ENCODE assay signal across 20 cellular contexts in the genomic region with DNA sequence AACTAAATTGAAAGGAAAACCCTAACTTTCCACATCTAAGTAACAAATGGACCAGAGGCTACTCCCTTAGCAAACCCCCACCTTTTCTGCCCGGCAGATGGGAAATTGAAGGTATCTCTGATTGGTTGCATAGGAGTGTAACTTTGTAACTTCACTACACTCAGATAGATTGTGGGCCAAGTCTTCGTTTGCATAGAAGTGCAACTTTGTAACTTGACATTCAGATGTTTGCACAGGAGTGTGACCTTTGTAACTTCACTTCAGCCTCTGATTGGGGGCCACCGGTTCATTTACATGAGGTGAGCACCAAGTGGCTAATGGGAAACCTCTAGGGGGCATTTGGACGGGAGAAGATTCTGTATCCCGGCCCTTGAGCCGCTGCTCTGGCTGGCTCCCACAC. TPM values are rescaled to one million over a fixed set of nuclear protein-coding genes. Genes with fewer than 3 reads are reported as not detected.
A peak's percentile ranks its signal among the peaks of the same experiment; 100 is the strongest.
DNase-seq lines count a peak whose midpoint lies in the region; ATAC-seq and TF ChIP-seq lines count a peak whose summit lies in the region.
"Had no signal": no experiment of that assay in that cellular context is flagged by ENCODE, and none has a peak within 500 bp of the region (broad histone marks: within the 10 kb centered on the region; RNA-seq: fewer than 3 reads in every experiment).

No MANE protein-coding gene starts in this region.

- POLR2A ChIA-PET in activated CD4-positive, alpha-beta memory T cell treated with anti-CD3 and anti-CD28 coated beads, Interleukin-2, amount 10 ng/mL, durations not matched to agents 7 days and 5 days (lab: Charles Lee), result no interaction called here

- intact Hi-C loops in activated CD4-positive, alpha-beta T cell treated with anti-CD3 and anti-CD28 coated beads, Interleukin-2, amount 10 ng/mL, durations not matched to agents 24 days and 14 days (cut with micrococcal nuclease), result no loop called here
- intact Hi-C loops in right lobe of liver (cut with DNase I) (no loop called here), left cardiac atrium (cut with DNase I) (no loop called here)

- ATAC-seq in left lobe of liver (peak; percentile 80), right lobe of liver (peak; percentile 44 to 88 (median 62)), left cardiac atrium (no peak)

- H3K27me3 Mint-ChIP-seq in activated CD4-positive, alpha-beta T cell treated with anti-CD3 and anti-CD28 coated beads, Interleukin-2, amount 10 ng/mL, durations not matched to agents 24 days and 14 days, result no peaks in the 10 kb centered on the region
- H3K27me3 Mint-ChIP-seq in activated CD4-positive, alpha-beta memory T cell treated with anti-CD3 and anti-CD28 coated beads, Interleukin-2, amount 10 ng/mL, durations not matched to agents 7 days and 5 days, result no peaks in the 10 kb centered on the region
- H3K27me3 Mint-ChIP-seq: CD4-positive, CD25-positive, alpha-beta regulatory T cell had no signal

- H3K27ac ChIP-seq in right lobe of liver, result no peak overlapping the region
- H3K27ac ChIP-seq: 22Rv1, BLaER1, C4-2B had no signal

- no peaks in the 10 kb centered on the region for H3K27me3 ChIP-seq in right lobe of liver
- H3K27me3 ChIP-seq: BLaER1 had no signal

- no peak overlapping the region for H3K4me3 Mint-ChIP-seq in activated CD4-positive, alpha-beta T cell treated with anti-CD3 and anti-CD28 coated beads, Interleukin-2, amount 10 ng/mL, durations not matched to agents 24 days and 14 days
- no peak overlapping the region for H3K4me3 Mint-ChIP-seq in activated CD4-positive, alpha-beta memory T cell treated with anti-CD3 and anti-CD28 coated beads, Interleukin-2, amount 10 ng/mL, durations not matched to agents 7 days and 5 days
- H3K4me3 Mint-ChIP-seq: B cell; CD4-positive, CD25-positive, alpha-beta regulatory T cell; CD8-positive, alpha-beta memory T cell had no signal

- H3K27ac Mint-ChIP-seq in activated CD4-positive, alpha-beta T cell treated with anti-CD3 and anti-CD28 coated beads, Interleukin-2, amount 10 ng/mL, durations not matched to agents 24 days and 14 days, result no peak overlapping the region
- no peak overlapping the region for H3K27ac Mint-ChIP-seq in activated CD4-positive, alpha-beta memory T cell treated with anti-CD3 and anti-CD28 coated beads, Interleukin-2, amount 10 ng/mL, durations not matched to agents 7 days and 5 days
- H3K27ac Mint-ChIP-seq: B cell; CD4-positive, CD25-positive, alpha-beta regulatory T cell had no signal

- CTCF ChIA-PET in activated CD4-positive, alpha-beta memory T cell treated with anti-CD3 and anti-CD28 coated beads, Interleukin-2, amount 10 ng/mL, durations not matched to agents 7 days and 5 days (lab: Charles Lee), result no interaction called here

- TF ChIP-seq POLR2A in right lobe of liver (IDR thresholded peaks at IDR 0.05), result no peak

- no peak for TF ChIP-seq CTCF in right lobe of liver (IDR thresholded peaks at IDR 0.05)

- no peaks in the 10 kb centered on the region for H3K9me3 ChIP-seq in right lobe of liver

- no peaks in the 10 kb centered on the region for H3K4me1 Mint-ChIP-seq in activated CD4-positive, alpha-beta T cell treated with anti-CD3 and anti-CD28 coated beads, Interleukin-2, amount 10 ng/mL, durations not matched to agents 24 days and 14 days
- H3K4me1 Mint-ChIP-seq in activated CD4-positive, alpha-beta memory T cell treated with anti-CD3 and anti-CD28 coated beads, Interleukin-2, amount 10 ng/mL, durations not matched to agents 7 days and 5 days, result no peaks in the 10 kb centered on the region
- H3K4me1 Mint-ChIP-seq: B cell; CD4-positive, CD25-positive, alpha-beta regulatory T cell; CD8-positive, alpha-beta memory T cell had no signal

- no peaks in the 10 kb centered on the region for H3K36me3 ChIP-seq in right lobe of liver
- H3K36me3 ChIP-seq: BLaER1 had no signal

- DNase-seq in activated CD4-positive, alpha-beta T cell treated with anti-CD3 and anti-CD28 coated beads, Interleukin-2, amount 10 ng/mL, durations not matched to agents 24 days and 14 days, result peak; percentile 9
- no peak for DNase-seq in activated CD4-positive, alpha-beta T cell treated with anti-CD3 and anti-CD28 coated beads for 4 hours
- DNase-seq in left lobe of liver (ENCODE audit: low spot score) (no peak), right lobe of liver (no peak), anterior cingulate cortex (lab: John Stamatoyannopoulos, UW) (no peak), left cardiac atrium (no peak)
- no peak for DNase-seq in activated CD4-positive, alpha-beta memory T cell treated with anti-CD3 and anti-CD28 coated beads, Interleukin-2, amount 10 ng/mL, durations not matched to agents 7 days and 5 days
- no peak for DNase-seq in stimulated activated CD4-positive, alpha-beta T cell treated with anti-CD3 and anti-CD28 coated beads, Interleukin-2, amount 100 ng/mL, for 24 hours
- DNase-seq: CD4-positive, CD25-positive, alpha-beta regulatory T cell; CD8-positive, alpha-beta memory T cell; DMS 273 treated with DMSO at 0.1 percent for 48 hours; DMS79; EL; GF-D8; H7; HCEC 1CT had no signal

- H3K9me3 Mint-ChIP-seq in activated CD4-positive, alpha-beta T cell treated with anti-CD3 and anti-CD28 coated beads, Interleukin-2, amount 10 ng/mL, durations not matched to agents 24 days and 14 days, result no peaks in the 10 kb centered on the region
- no peaks in the 10 kb centered on the region for H3K9me3 Mint-ChIP-seq in activated CD4-positive, alpha-beta memory T cell treated with anti-CD3 and anti-CD28 coated beads, Interleukin-2, amount 10 ng/mL, durations not matched to agents 7 days and 5 days

- H3K4me3 ChIP-seq in right lobe of liver, result no peak overlapping the region
- H3K4me3 ChIP-seq: BLaER1 had no signal

- WGBS in right lobe of liver (ENCODE audit: insufficient coverage, low coverage, low lambda C conversion rate, missing lambda C conversion rate), result 35% methylated on average over 5 of the region's 6 CpGs

- no peaks in the 10 kb centered on the region for H3K36me3 Mint-ChIP-seq in activated CD4-positive, alpha-beta T cell treated with anti-CD3 and anti-CD28 coated beads, Interleukin-2, amount 10 ng/mL, durations not matched to agents 24 days and 14 days (ENCODE audit: low read depth)
- H3K36me3 Mint-ChIP-seq in activated CD4-positive, alpha-beta memory T cell treated with anti-CD3 and anti-CD28 coated beads, Interleukin-2, amount 10 ng/mL, durations not matched to agents 7 days and 5 days (ENCODE audit: low read depth), result no peaks in the 10 kb centered on the region
- H3K36me3 Mint-ChIP-seq: CD4-positive, CD25-positive, alpha-beta regulatory T cell; CD8-positive, alpha-beta memory T cell had no signal

- H3K4me1 ChIP-seq in right lobe of liver, result peaks cover 0 to 14% (median 0%) of the 10 kb centered on the region in 4 donors
- H3K4me1 ChIP-seq: BLaER1 had no signal

RNA-seq across cellular contexts. Expression of a gene that starts 59.4 kb away (rescaled TPM):
- not detected in 2 replicates for total RNA-seq in activated CD4-positive, alpha-beta T cell treated with anti-CD3 and anti-CD28 coated beads, Interleukin-2, amount 10 ng/mL, durations not matched to agents 24 days and 14 days
- total RNA-seq in left lobe of liver (not detected), right lobe of liver (not detected), left cardiac atrium (not detected)
- not detected for total RNA-seq in activated CD4-positive, alpha-beta memory T cell treated with anti-CD3 and anti-CD28 coated beads, Interleukin-2, amount 10 ng/mL, durations not matched to agents 7 days and 5 days
- total RNA-seq: B cell; CD4-positive, CD25-positive, alpha-beta regulatory T cell; CD8-positive, alpha-beta memory T cell had no signal

Comparison
In these comparisons a context has a peak if more than half of its experiments do, and no peak if none do; other contexts are left out.
1. ATAC-seq: peak in left lobe of liver (single experiment) and right lobe of liver (4 of 4); none in left cardiac atrium (0 of 2).